Comparison of ENCODE assay signal across 8 cellular contexts in genomic region chr1:150148834-150149489, GRCh38. TPM values are rescaled to one million over a fixed set of nuclear protein-coding genes. Genes with fewer than 3 reads are reported as not detected.
DNase-seq lines count a peak whose midpoint lies in the region; ATAC-seq and TF ChIP-seq lines count a peak whose summit lies in the region.

No MANE protein-coding gene starts in this region.

- no peak for TF ChIP-seq POLR2A in adrenal gland (IDR thresholded peaks at IDR 0.05)

- ATAC-seq in GM21360 (IDR thresholded peaks at IDR 0.05; ENCODE audit: unreplicated experiment): no peak
- ATAC-seq in HG02884 (IDR thresholded peaks at IDR 0.05; ENCODE audit: unreplicated experiment): no peak

- whole genome bisulfite sequencing in adrenal gland, 4 donors: 24 to 31% (median 26%) methylated on average over 15 to 16 of the region's 16 CpGs

- H3K4me1 ChIP-seq in adrenal gland (replicated peaks in 1 of 2): peaks cover 28 to 61% of the 10 kb centered on the region in 2 donors

- H3K9me3 ChIP-seq in adrenal gland (replicated peaks in 1 of 3): no peaks in the 10 kb centered on the region

- peak overlapping the region; percentile 40 to 97 (median 60) for H3K4me3 ChIP-seq in adrenal gland

- DNase-seq in COLO668 (lab: John Stamatoyannopoulos, UW; ENCODE audit: unreplicated experiment) (peak; percentile 15), KG1 (lab: John Stamatoyannopoulos, UW) (peak; percentile 33), adrenal gland (no peak), left kidney (ENCODE audit: low read depth, low spot score) (peak; percentile 56), HPDE6-E6E7 (ENCODE audit: extremely low spot score) (no peak)

- no peak for TF ChIP-seq CTCF in adrenal gland (IDR thresholded peaks at IDR 0.05)

- H3K27ac ChIP-seq in adrenal gland (peak overlapping the region; percentile 58 to 97 (median 95)), temporal lobe (ENCODE audit: low read depth, low read length) (peak overlapping the region; percentile 82)

- no peaks in the 10 kb centered on the region for H3K27me3 ChIP-seq in adrenal gland

- peaks cover 0 to 4% of the 10 kb centered on the region in 2 donors for H3K36me3 ChIP-seq in adrenal gland (replicated peaks in 1 of 2)

- intact Hi-C loops in adrenal gland (cut with DNase I): no loop called here

RNA-seq across cellular contexts. Expression of gene PLEKHO1, which starts 0.8 kb away (rescaled TPM):
- total RNA-seq in adrenal gland (100 to 1,000 TPM in 1 of 8 donors, 10 to 100 TPM in 7; 43.5 to 109 (median 79.9) TPM), temporal lobe (45.2 TPM)
- polyA plus RNA-seq in adrenal gland: 100 to 1,000 TPM in 2 of 3 donors, 10 to 100 TPM in 1; 47.3 to 298 (median 227) TPM

Comparison
In these comparisons a context has a peak if more than half of its experiments do, and no peak if none do; other contexts are left out.
1. DNase-seq: peak in COLO668 (single experiment), KG1 (single experiment) and left kidney (single experiment); none in adrenal gland (0 of 7) and HPDE6-E6E7 (single experiment).